1 cellular context compared by ENCODE assay signal in genomic region chr16:18811925-18812324, GRCh38.
TF ChIP-seq lines count a peak whose summit lies in the region.

No MANE protein-coding gene starts in this region.

TF ChIP-seq in HepG2, 621 proteins besides CTCF, POLR2A, EP300 and RAD21:
- TF ChIP-seq ETS1 (CRISPR knock-in tag; IDR thresholded peaks at IDR 0.05), result peak; percentile 55; the same call in 1 of the 2 replicates
- TF ChIP-seq RBM22 (optimal IDR thresholded peaks at IDR 0.05; ENCODE audit: low read length), result peak; percentile 93
- no peak for TF ChIP-seq HOXA7 (CRISPR knock-in tag; IDR thresholded peaks at IDR 0.05)
